In genomic region chr16:1979271-1980025, GRCh38 we compare ENCODE assay signal across 8 cellular contexts. TPM values are rescaled to one million over a fixed set of nuclear protein-coding genes. Genes with fewer than 3 reads are reported as not detected.
DNase-seq lines count a peak whose midpoint lies in the region.
"Had no signal": no experiment of that assay in that cellular context is flagged by ENCODE, and none has a peak within 500 bp of the region (broad histone marks: within the 10 kb centered on the region; RNA-seq: fewer than 3 reads in every experiment).

No MANE protein-coding gene starts in this region.

- H3K4me3 Mint-ChIP-seq in activated T-helper 1 cell treated with anti-CD3 and anti-CD28 coated beads, Interleukin-12 subunit alpha, Interleukin-12 subunit beta, Interleukin-2, Interleukin-4 antibody, amounts not matched to agents 30 ng/mL and 10 ng/mL and 1 ng/mL, durations not matched to agents 14 hours and 24 hours and 36 hours = no peak overlapping the region

- intact Hi-C loops in activated T-helper 1 cell treated with anti-CD3 and anti-CD28 coated beads, Interleukin-12 subunit alpha, Interleukin-12 subunit beta, Interleukin-2, Interleukin-4 antibody, amounts not matched to agents 30 ng/mL and 10 ng/mL and 1 ng/mL, durations not matched to agents 14 hours and 24 hours and 36 hours (cut with micrococcal nuclease) = loop anchor here (5.0 kb wide), 1 partner anchor 43 kb away; no protein-coding TSS in a partner anchor

- H3K27ac ChIP-seq in HUES48 (ENCODE audit: low read depth, low read length) (no peak overlapping the region), mucosa of rectum (ENCODE audit: low read depth in 2 of 2, low read length in 2 of 2) (peak overlapping the region; percentile 96 to 98)

- DNase-seq in activated T-cell treated with anti-CD3 and anti-CD28 coated beads, Interleukin-2, amount 50 U/mL, for 48 hours = peak; percentile 60 to 69
- no peak for DNase-seq in Kasumi-1 (lab: John Stamatoyannopoulos, UW)
- DNase-seq in activated T-helper 1 cell treated with anti-CD3 and anti-CD28 coated beads, Interleukin-12 subunit alpha, Interleukin-12 subunit beta, Interleukin-2, Interleukin-4 antibody, amounts not matched to agents 30 ng/mL and 10 ng/mL and 1 ng/mL, durations not matched to agents 14 hours and 24 hours and 36 hours (ENCODE audit: low spot score) = no peak
- no peak for DNase-seq in NCI-H1092 (lab: John Stamatoyannopoulos, UW)

- no peaks in the 10 kb centered on the region for H3K4me1 Mint-ChIP-seq in activated T-helper 1 cell treated with anti-CD3 and anti-CD28 coated beads, Interleukin-12 subunit alpha, Interleukin-12 subunit beta, Interleukin-2, Interleukin-4 antibody, amounts not matched to agents 30 ng/mL and 10 ng/mL and 1 ng/mL, durations not matched to agents 14 hours and 24 hours and 36 hours (ENCODE audit: low read depth)

- H3K36me3 ChIP-seq in HUES48 (ENCODE audit: control insufficient read depth, insufficient read depth, low read length) = peaks cover 37% of the 10 kb centered on the region
- H3K36me3 ChIP-seq in mucosa of rectum (ENCODE audit: control insufficient read depth in 2 of 2, insufficient read depth in 2 of 2, low read length in 2 of 2) = peaks cover 35 to 36% of the 10 kb centered on the region in 2 donors

- H3K4me1 ChIP-seq in HUES48 (ENCODE audit: control insufficient read depth, insufficient read depth, low read length) = peaks cover 21% of the 10 kb centered on the region
- H3K4me1 ChIP-seq in mucosa of rectum (ENCODE audit: control insufficient read depth in 2 of 2, insufficient read depth in 2 of 2, low read length in 2 of 2) = peaks cover 40 to 50% of the 10 kb centered on the region in 2 donors

- H3K27ac Mint-ChIP-seq in activated T-helper 1 cell treated with anti-CD3 and anti-CD28 coated beads, Interleukin-12 subunit alpha, Interleukin-12 subunit beta, Interleukin-2, Interleukin-4 antibody, amounts not matched to agents 30 ng/mL and 10 ng/mL and 1 ng/mL, durations not matched to agents 14 hours and 24 hours and 36 hours = no peak overlapping the region
- H3K27ac Mint-ChIP-seq: activated T-helper 2 cell treated with anti-CD3 and anti-CD28 coated beads, Interferon-gamma antibody, Interleukin-2, Interleukin-4, amounts not matched to agents 10 μg/mL and 5 μg/mL and 100 μg/mL, durations not matched to agents 14 hours and 24 hours and 36 hours had no signal

- no peak overlapping the region; the same call in 1 of the 2 replicates for H3K9ac ChIP-seq in HUES48 (ENCODE audit: low read depth, low read length)
- H3K9ac ChIP-seq in mucosa of rectum (ENCODE audit: low read depth in 1 of 2, low read length in 2 of 2) = peak overlapping the region; percentile 70 to 86

- peaks cover 12% of the 10 kb centered on the region for H3K36me3 Mint-ChIP-seq in activated T-helper 1 cell treated with anti-CD3 and anti-CD28 coated beads, Interleukin-12 subunit alpha, Interleukin-12 subunit beta, Interleukin-2, Interleukin-4 antibody, amounts not matched to agents 30 ng/mL and 10 ng/mL and 1 ng/mL, durations not matched to agents 14 hours and 24 hours and 36 hours (ENCODE audit: low read depth)

- H3K9me3 ChIP-seq in HUES48 (ENCODE audit: control insufficient read depth, insufficient read depth, low read length) (no peaks in the 10 kb centered on the region), mucosa of rectum (ENCODE audit: control insufficient read depth in 2 of 2, low read length in 2 of 2) (no peaks in the 10 kb centered on the region)

- peaks cover 41% of the 10 kb centered on the region for H3K27me3 ChIP-seq in HUES48 (ENCODE audit: control insufficient read depth, insufficient read depth, low read length)
- peaks cover 0 to 14% of the 10 kb centered on the region in 2 donors for H3K27me3 ChIP-seq in mucosa of rectum (ENCODE audit: control insufficient read depth in 2 of 2, insufficient read depth in 2 of 2, low read length in 2 of 2)

- peak overlapping the region; percentile 57 for H3K4me3 ChIP-seq in HUES48 (ENCODE audit: low read depth, low read length)
- H3K4me3 ChIP-seq in mucosa of rectum (ENCODE audit: low read length in 2 of 2) = peak overlapping the region; percentile 57 to 61

- peaks cover 29% of the 10 kb centered on the region for H3K27me3 Mint-ChIP-seq in activated T-helper 1 cell treated with anti-CD3 and anti-CD28 coated beads, Interleukin-12 subunit alpha, Interleukin-12 subunit beta, Interleukin-2, Interleukin-4 antibody, amounts not matched to agents 30 ng/mL and 10 ng/mL and 1 ng/mL, durations not matched to agents 14 hours and 24 hours and 36 hours (ENCODE audit: insufficient read depth)

- no peaks in the 10 kb centered on the region for H3K9me3 Mint-ChIP-seq in activated T-helper 1 cell treated with anti-CD3 and anti-CD28 coated beads, Interleukin-12 subunit alpha, Interleukin-12 subunit beta, Interleukin-2, Interleukin-4 antibody, amounts not matched to agents 30 ng/mL and 10 ng/mL and 1 ng/mL, durations not matched to agents 14 hours and 24 hours and 36 hours
- H3K9me3 Mint-ChIP-seq: activated T-helper 2 cell treated with anti-CD3 and anti-CD28 coated beads, Interferon-gamma antibody, Interleukin-2, Interleukin-4, amounts not matched to agents 10 μg/mL and 5 μg/mL and 100 μg/mL, durations not matched to agents 14 hours and 24 hours and 36 hours had no signal

RNA-seq across cellular contexts. Expression of gene NOXO1, which starts 1.8 kb away (rescaled TPM):
- total RNA-seq in activated T-helper 1 cell treated with anti-CD3 and anti-CD28 coated beads, Interleukin-12 subunit alpha, Interleukin-12 subunit beta, Interleukin-2, Interleukin-4 antibody, amounts not matched to agents 30 ng/mL and 10 ng/mL and 1 ng/mL, durations not matched to agents 14 hours and 24 hours and 36 hours = 0.24 TPM in 1 of 2 replicates, not detected in the other

RNA-seq across cellular contexts. Expression of gene GFER, which starts 4.5 kb away (rescaled TPM):
- total RNA-seq in activated T-helper 1 cell treated with anti-CD3 and anti-CD28 coated beads, Interleukin-12 subunit alpha, Interleukin-12 subunit beta, Interleukin-2, Interleukin-4 antibody, amounts not matched to agents 30 ng/mL and 10 ng/mL and 1 ng/mL, durations not matched to agents 14 hours and 24 hours and 36 hours = 46.2 and 54.0 TPM in 2 replicates

RNA-seq across cellular contexts. Expression of gene TBL3, which starts 7.6 kb away (rescaled TPM):
- 84.9 and 87.3 TPM in 2 replicates for total RNA-seq in activated T-helper 1 cell treated with anti-CD3 and anti-CD28 coated beads, Interleukin-12 subunit alpha, Interleukin-12 subunit beta, Interleukin-2, Interleukin-4 antibody, amounts not matched to agents 30 ng/mL and 10 ng/mL and 1 ng/mL, durations not matched to agents 14 hours and 24 hours and 36 hours

RNA-seq across cellular contexts. Expression of gene SYNGR3, which starts 10.3 kb away (rescaled TPM):
- total RNA-seq in activated T-helper 1 cell treated with anti-CD3 and anti-CD28 coated beads, Interleukin-12 subunit alpha, Interleukin-12 subunit beta, Interleukin-2, Interleukin-4 antibody, amounts not matched to agents 30 ng/mL and 10 ng/mL and 1 ng/mL, durations not matched to agents 14 hours and 24 hours and 36 hours = 21.2 and 26.3 TPM in 2 replicates

RNA-seq across cellular contexts. Expression of gene RNF151, which starts 12.8 kb away (rescaled TPM):
- 0.70 and 0.93 TPM in 2 replicates for total RNA-seq in activated T-helper 1 cell treated with anti-CD3 and anti-CD28 coated beads, Interleukin-12 subunit alpha, Interleukin-12 subunit beta, Interleukin-2, Interleukin-4 antibody, amounts not matched to agents 30 ng/mL and 10 ng/mL and 1 ng/mL, durations not matched to agents 14 hours and 24 hours and 36 hours
- total RNA-seq: fibroblast of villous mesenchyme had no signal

Comparison
In these comparisons a context has a peak if more than half of its experiments do, and no peak if none do; other contexts are left out.
1. DNase-seq: peak in activated T-cell treated with anti-CD3 and anti-CD28 coated beads, Interleukin-2, amount 50 U/mL, for 48 hours (2 of 2); none in Kasumi-1 (0 of 2), activated T-helper 1 cell treated with anti-CD3 and anti-CD28 coated beads, Interleukin-12 subunit alpha, Interleukin-12 subunit beta, Interleukin-2, Interleukin-4 antibody, amounts not matched to agents 30 ng/mL and 10 ng/mL and 1 ng/mL, durations not matched to agents 14 hours and 24 hours and 36 hours (single experiment) and NCI-H1092 (single experiment).